Comparison of ENCODE assay signal across 8 cellular contexts in genomic region chr10:77756319-77757232, GRCh38.
DNase-seq lines count a peak whose midpoint lies in the region; ATAC-seq and TF ChIP-seq lines count a peak whose summit lies in the region.

No MANE protein-coding gene starts in this region.

- TF ChIP-seq CTCF in Caco-2 (IDR thresholded peaks at IDR 0.05; ENCODE audit: insufficient read depth in 1 of 2, low read depth in 1 of 2, low read length in 1 of 2, severe bottlenecking in 1 of 2, unreplicated experiment in 1 of 2) (peak; percentile 82 to 83), tibial artery (IDR thresholded peaks at IDR 0.05) (peak; percentile 44 to 46)

- H3K9me3 Mint-ChIP-seq in Caco-2 (ENCODE audit: unreplicated experiment), result no peaks in the 10 kb centered on the region
- no peaks in the 10 kb centered on the region for H3K9me3 Mint-ChIP-seq in activated naive CD8-positive, alpha-beta T cell treated with anti-CD3 and anti-CD28 coated beads for 36 hours

- H3K36me3 ChIP-seq in Caco-2 (ENCODE audit: control insufficient read depth, insufficient read depth, low read length), result no peaks in the 10 kb centered on the region
- H3K36me3 ChIP-seq in iPS-18a (ENCODE audit: control insufficient read depth, low read depth, low read length), result no peaks in the 10 kb centered on the region
- no peaks in the 10 kb centered on the region for H3K36me3 ChIP-seq in tibial artery

- H3K4me3 ChIP-seq in Caco-2 (ENCODE audit: low read depth, low read length) (no peak overlapping the region), iPS-18a (ENCODE audit: low read length) (peak overlapping the region; percentile 34), tibial artery (no peak overlapping the region)

- POLR2A ChIA-PET in Caco-2 (lab: Charles Lee), result interaction anchor here (0.6 kb wide), 1 partner anchor 217 kb away, joined by 5 read pairs; no protein-coding TSS in a partner anchor

- peaks cover 11% of the 10 kb centered on the region for H3K4me1 Mint-ChIP-seq in Caco-2 (ENCODE audit: low read depth, unreplicated experiment)
- H3K4me1 Mint-ChIP-seq in activated naive CD8-positive, alpha-beta T cell treated with anti-CD3 and anti-CD28 coated beads for 36 hours, result no peaks in the 10 kb centered on the region

- CTCF ChIA-PET in Caco-2 (lab: Charles Lee), result interaction anchor here (0.6 to 1.7 kb wide), 11 partner anchors 9 to 598 kb away, joined by 3 to 25 read pairs (median 7); no protein-coding TSS in a partner anchor

- no peaks in the 10 kb centered on the region for H3K9me3 ChIP-seq in Caco-2
- no peaks in the 10 kb centered on the region for H3K9me3 ChIP-seq in iPS-18a (ENCODE audit: control insufficient read depth, low read depth, low read length)
- no peaks in the 10 kb centered on the region for H3K9me3 ChIP-seq in tibial artery

- H3K4me3 Mint-ChIP-seq in Caco-2 (ENCODE audit: unreplicated experiment), result no peak overlapping the region
- H3K4me3 Mint-ChIP-seq in activated naive CD8-positive, alpha-beta T cell treated with anti-CD3 and anti-CD28 coated beads for 36 hours, result no peak overlapping the region

- H3K4me1 ChIP-seq in Caco-2, result no peaks in the 10 kb centered on the region; the same call in 1 of the 2 replicates
- H3K4me1 ChIP-seq in iPS-18a (ENCODE audit: control insufficient read depth, low read depth, low read length), result peaks cover 6% of the 10 kb centered on the region
- H3K4me1 ChIP-seq in tibial artery, result peaks cover 0 to 6% (median 0%) of the 10 kb centered on the region in 4 donors

- peak; percentile 60 for ATAC-seq in GM18868 (IDR thresholded peaks at IDR 0.05; ENCODE audit: unreplicated experiment)
- no peak for ATAC-seq in HG02973 (IDR thresholded peaks at IDR 0.05; ENCODE audit: unreplicated experiment)
- no peak for ATAC-seq in GM21576 (IDR thresholded peaks at IDR 0.05; ENCODE audit: unreplicated experiment)

- H3K27ac Mint-ChIP-seq in Caco-2 (ENCODE audit: unreplicated experiment), result no peak overlapping the region
- no peak overlapping the region for H3K27ac Mint-ChIP-seq in activated naive CD8-positive, alpha-beta T cell treated with anti-CD3 and anti-CD28 coated beads for 36 hours

- DNase-seq in Caco-2 (peak; percentile 69 to 71), NCI-H187 treated with DMSO at 0.1 percent for 48 hours (lab: John Stamatoyannopoulos, UW) (peak; percentile 12), tibial artery (no peak)
- peak; percentile 3 for DNase-seq in activated naive CD8-positive, alpha-beta T cell treated with anti-CD3 and anti-CD28 coated beads for 36 hours

- no TSS peak for BruUV-seq in Caco-2 (replicated peaks; lab: Mats Ljungman, UMichigan)

- H3K27me3 Mint-ChIP-seq in Caco-2 (ENCODE audit: insufficient read depth, unreplicated experiment), result no peaks in the 10 kb centered on the region
- peaks cover 13% of the 10 kb centered on the region for H3K27me3 Mint-ChIP-seq in activated naive CD8-positive, alpha-beta T cell treated with anti-CD3 and anti-CD28 coated beads for 36 hours

- H3K9ac ChIP-seq in iPS-18a (ENCODE audit: low read length), result no peak overlapping the region

- peak overlapping the region; percentile 21 for H3K27ac ChIP-seq in iPS-18a (ENCODE audit: low read length)
- no peak overlapping the region for H3K27ac ChIP-seq in tibial artery

- H3K27me3 ChIP-seq in Caco-2 (replicated peaks; ENCODE audit: control insufficient read depth, insufficient read depth, low read length) (no peaks in the 10 kb centered on the region), iPS-18a (ENCODE audit: control insufficient read depth, insufficient read depth, low read length) (no peaks in the 10 kb centered on the region), tibial artery (no peaks in the 10 kb centered on the region)

- no peaks in the 10 kb centered on the region for H3K36me3 Mint-ChIP-seq in Caco-2 (ENCODE audit: insufficient read depth, unreplicated experiment)
- H3K36me3 Mint-ChIP-seq in activated naive CD8-positive, alpha-beta T cell treated with anti-CD3 and anti-CD28 coated beads for 36 hours, result no peaks in the 10 kb centered on the region

- intact Hi-C loops in Caco-2 (cut with micrococcal nuclease; ENCODE audit: unreplicated experiment), result loop anchor here (1.0 to 2.0 kb wide), 2 partner anchors 41 to 592 kb away; no protein-coding TSS in a partner anchor
- intact Hi-C loops in tibial artery (cut with DNase I; ENCODE audit: low total_unique reads), result no loop called here

Comparison
In these comparisons a context has a peak if more than half of its experiments do, and no peak if none do; other contexts are left out.
1. DNase-seq: peak in Caco-2 (2 of 2), NCI-H187 treated with DMSO at 0.1 percent for 48 hours (single experiment) and activated naive CD8-positive, alpha-beta T cell treated with anti-CD3 and anti-CD28 coated beads for 36 hours (single experiment); none in tibial artery (0 of 2).